1 cellular context compared by ENCODE assay signal in the genomic region with DNA sequence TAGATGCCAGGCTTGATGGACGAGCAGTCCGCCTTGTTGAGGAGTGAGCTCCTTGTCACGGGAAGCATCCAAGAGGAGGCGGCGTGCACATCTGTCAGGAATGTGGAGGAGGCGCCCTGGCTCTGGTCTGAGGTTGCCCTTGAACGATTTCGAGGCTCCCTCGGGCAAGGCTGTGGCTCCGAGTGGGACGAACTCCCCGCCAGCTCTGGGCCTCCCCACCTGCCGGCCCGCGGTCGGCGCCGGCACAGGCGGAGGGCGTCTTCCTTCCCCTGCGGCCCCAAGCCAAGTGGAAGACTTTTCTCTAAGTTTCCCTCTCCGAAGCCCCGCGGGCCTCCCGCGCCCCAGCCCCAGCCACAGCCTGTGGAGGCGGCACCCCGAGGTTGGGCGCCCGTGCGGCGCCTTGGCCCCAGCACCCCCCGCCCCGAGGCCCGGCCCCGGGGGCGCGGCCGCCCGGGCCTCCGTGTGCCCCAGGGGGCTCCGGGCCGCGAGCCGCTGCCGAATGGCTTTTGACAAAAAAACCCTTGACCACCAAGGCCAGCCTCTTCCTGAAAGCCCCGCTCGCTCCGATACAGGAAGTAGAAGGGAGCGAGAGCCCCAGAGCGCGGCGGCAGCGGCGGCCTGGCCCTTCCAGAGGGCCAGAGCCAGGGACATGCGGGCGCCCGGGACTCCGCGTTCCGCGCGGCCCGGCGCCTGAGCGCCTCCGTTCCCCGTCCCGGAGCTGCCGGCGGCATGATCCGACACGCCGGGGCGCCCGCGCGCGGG.
TF ChIP-seq lines count a peak whose summit lies in the region.

A gene with protein sequence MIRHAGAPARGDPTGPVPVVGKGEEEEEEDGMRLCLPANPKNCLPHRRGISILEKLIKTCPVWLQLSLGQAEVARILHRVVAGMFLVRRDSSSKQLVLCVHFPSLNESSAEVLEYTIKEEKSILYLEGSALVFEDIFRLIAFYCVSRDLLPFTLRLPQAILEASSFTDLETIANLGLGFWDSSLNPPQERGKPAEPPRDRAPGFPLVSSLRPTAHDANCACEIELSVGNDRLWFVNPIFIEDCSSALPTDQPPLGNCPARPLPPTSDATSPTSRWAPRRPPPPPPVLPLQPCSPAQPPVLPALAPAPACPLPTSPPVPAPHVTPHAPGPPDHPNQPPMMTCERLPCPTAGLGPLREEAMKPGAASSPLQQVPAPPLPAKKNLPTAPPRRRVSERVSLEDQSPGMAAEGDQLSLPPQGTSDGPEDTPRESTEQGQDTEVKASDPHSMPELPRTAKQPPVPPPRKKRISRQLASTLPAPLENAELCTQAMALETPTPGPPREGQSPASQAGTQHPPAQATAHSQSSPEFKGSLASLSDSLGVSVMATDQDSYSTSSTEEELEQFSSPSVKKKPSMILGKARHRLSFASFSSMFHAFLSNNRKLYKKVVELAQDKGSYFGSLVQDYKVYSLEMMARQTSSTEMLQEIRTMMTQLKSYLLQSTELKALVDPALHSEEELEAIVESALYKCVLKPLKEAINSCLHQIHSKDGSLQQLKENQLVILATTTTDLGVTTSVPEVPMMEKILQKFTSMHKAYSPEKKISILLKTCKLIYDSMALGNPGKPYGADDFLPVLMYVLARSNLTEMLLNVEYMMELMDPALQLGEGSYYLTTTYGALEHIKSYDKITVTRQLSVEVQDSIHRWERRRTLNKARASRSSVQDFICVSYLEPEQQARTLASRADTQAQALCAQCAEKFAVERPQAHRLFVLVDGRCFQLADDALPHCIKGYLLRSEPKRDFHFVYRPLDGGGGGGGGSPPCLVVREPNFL (plus strand): TSS at position 578 of the 762 bp plus-strand sequence. CDS start 152 bp downstream, at position 730.

TF ChIP-seq in SK-N-SH, 30 proteins besides CTCF, POLR2A, EP300 and RAD21 (continued from another document):
- TF ChIP-seq, protein P1, sequence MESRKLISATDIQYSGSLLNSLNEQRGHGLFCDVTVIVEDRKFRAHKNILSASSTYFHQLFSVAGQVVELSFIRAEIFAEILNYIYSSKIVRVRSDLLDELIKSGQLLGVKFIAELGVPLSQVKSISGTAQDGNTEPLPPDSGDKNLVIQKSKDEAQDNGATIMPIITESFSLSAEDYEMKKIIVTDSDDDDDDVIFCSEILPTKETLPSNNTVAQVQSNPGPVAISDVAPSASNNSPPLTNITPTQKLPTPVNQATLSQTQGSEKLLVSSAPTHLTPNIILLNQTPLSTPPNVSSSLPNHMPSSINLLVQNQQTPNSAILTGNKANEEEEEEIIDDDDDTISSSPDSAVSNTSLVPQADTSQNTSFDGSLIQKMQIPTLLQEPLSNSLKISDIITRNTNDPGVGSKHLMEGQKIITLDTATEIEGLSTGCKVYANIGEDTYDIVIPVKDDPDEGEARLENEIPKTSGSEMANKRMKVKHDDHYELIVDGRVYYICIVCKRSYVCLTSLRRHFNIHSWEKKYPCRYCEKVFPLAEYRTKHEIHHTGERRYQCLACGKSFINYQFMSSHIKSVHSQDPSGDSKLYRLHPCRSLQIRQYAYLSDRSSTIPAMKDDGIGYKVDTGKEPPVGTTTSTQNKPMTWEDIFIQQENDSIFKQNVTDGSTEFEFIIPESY (IDR thresholded peaks at IDR 0.05; ENCODE audit: borderline replicate concordance, low read depth) = no peak
- no peak for TF ChIP-seq SIN3A (IDR thresholded peaks at IDR 0.05; ENCODE audit: borderline replicate concordance, low read depth, low read length)
- no peak for TF ChIP-seq FOXJ3 (CRISPR knock-in tag; IDR thresholded peaks at IDR 0.05)
- TF ChIP-seq RXRA (IDR thresholded peaks at IDR 0.05; ENCODE audit: borderline replicate concordance, low read depth) = no peak
- no peak for TF ChIP-seq YY1 (IDR thresholded peaks at IDR 0.05; ENCODE audit: low read depth)
- TF ChIP-seq FOXM1 (IDR thresholded peaks at IDR 0.05; ENCODE audit: low read depth) = no peak
- no peak for TF ChIP-seq TEAD4 (IDR thresholded peaks at IDR 0.05; ENCODE audit: borderline replicate concordance, insufficient read depth)
- TF ChIP-seq NFIC (IDR thresholded peaks at IDR 0.05; ENCODE audit: borderline replicate concordance) = no peak
- no peak for TF ChIP-seq RCOR1 (IDR thresholded peaks at IDR 0.05; ENCODE audit: low read length)
- TF ChIP-seq SMC3 (IDR thresholded peaks at IDR 0.05; ENCODE audit: low read depth, low read length) = no peak
- TF ChIP-seq, protein P2, sequence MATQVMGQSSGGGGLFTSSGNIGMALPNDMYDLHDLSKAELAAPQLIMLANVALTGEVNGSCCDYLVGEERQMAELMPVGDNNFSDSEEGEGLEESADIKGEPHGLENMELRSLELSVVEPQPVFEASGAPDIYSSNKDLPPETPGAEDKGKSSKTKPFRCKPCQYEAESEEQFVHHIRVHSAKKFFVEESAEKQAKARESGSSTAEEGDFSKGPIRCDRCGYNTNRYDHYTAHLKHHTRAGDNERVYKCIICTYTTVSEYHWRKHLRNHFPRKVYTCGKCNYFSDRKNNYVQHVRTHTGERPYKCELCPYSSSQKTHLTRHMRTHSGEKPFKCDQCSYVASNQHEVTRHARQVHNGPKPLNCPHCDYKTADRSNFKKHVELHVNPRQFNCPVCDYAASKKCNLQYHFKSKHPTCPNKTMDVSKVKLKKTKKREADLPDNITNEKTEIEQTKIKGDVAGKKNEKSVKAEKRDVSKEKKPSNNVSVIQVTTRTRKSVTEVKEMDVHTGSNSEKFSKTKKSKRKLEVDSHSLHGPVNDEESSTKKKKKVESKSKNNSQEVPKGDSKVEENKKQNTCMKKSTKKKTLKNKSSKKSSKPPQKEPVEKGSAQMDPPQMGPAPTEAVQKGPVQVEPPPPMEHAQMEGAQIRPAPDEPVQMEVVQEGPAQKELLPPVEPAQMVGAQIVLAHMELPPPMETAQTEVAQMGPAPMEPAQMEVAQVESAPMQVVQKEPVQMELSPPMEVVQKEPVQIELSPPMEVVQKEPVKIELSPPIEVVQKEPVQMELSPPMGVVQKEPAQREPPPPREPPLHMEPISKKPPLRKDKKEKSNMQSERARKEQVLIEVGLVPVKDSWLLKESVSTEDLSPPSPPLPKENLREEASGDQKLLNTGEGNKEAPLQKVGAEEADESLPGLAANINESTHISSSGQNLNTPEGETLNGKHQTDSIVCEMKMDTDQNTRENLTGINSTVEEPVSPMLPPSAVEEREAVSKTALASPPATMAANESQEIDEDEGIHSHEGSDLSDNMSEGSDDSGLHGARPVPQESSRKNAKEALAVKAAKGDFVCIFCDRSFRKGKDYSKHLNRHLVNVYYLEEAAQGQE (IDR thresholded peaks at IDR 0.05; ENCODE audit: low read depth, low read length) = 0 out of 2 replicates have a peak, but pooled peaks have one; percentile 20
- TF ChIP-seq, protein P3, sequence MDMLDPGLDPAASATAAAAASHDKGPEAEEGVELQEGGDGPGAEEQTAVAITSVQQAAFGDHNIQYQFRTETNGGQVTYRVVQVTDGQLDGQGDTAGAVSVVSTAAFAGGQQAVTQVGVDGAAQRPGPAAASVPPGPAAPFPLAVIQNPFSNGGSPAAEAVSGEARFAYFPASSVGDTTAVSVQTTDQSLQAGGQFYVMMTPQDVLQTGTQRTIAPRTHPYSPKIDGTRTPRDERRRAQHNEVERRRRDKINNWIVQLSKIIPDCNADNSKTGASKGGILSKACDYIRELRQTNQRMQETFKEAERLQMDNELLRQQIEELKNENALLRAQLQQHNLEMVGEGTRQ (IDR thresholded peaks at IDR 0.05; ENCODE audit: borderline replicate concordance, low read depth, low read length) = no peak
- no peak for TF ChIP-seq JUND (IDR thresholded peaks at IDR 0.05)
- peak; percentile 20; the same call in 1 of the 2 replicates for TF ChIP-seq GABPA (IDR thresholded peaks at IDR 0.05; ENCODE audit: low read depth)
- no peak for TF ChIP-seq GATA2 (CRISPR knock-in tag; IDR thresholded peaks at IDR 0.05)
- no peak for TF ChIP-seq EZH2phosphoT487 (IDR thresholded peaks at IDR 0.05; ENCODE audit: borderline replicate concordance, low read depth)
- TF ChIP-seq RFX5 (IDR thresholded peaks at IDR 0.05; ENCODE audit: low read length) = no peak
- TF ChIP-seq CHD2 (IDR thresholded peaks at IDR 0.05; ENCODE audit: low read length, partially characterized antibody) = no peak
- TF ChIP-seq ELF1 (IDR thresholded peaks at IDR 0.05) = peak; percentile 45; the same call in 1 of the 2 replicates
- no peak for TF ChIP-seq TCF12 (IDR thresholded peaks at IDR 0.05)
- TF ChIP-seq, protein P4, sequence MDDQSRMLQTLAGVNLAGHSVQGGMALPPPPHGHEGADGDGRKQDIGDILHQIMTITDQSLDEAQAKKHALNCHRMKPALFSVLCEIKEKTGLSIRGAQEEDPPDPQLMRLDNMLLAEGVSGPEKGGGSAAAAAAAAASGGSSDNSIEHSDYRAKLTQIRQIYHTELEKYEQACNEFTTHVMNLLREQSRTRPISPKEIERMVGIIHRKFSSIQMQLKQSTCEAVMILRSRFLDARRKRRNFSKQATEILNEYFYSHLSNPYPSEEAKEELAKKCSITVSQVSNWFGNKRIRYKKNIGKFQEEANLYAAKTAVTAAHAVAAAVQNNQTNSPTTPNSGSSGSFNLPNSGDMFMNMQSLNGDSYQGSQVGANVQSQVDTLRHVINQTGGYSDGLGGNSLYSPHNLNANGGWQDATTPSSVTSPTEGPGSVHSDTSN (IDR thresholded peaks at IDR 0.05) = peak; percentile 16; the same call in 1 of the 2 replicates
